In the genomic region with DNA sequence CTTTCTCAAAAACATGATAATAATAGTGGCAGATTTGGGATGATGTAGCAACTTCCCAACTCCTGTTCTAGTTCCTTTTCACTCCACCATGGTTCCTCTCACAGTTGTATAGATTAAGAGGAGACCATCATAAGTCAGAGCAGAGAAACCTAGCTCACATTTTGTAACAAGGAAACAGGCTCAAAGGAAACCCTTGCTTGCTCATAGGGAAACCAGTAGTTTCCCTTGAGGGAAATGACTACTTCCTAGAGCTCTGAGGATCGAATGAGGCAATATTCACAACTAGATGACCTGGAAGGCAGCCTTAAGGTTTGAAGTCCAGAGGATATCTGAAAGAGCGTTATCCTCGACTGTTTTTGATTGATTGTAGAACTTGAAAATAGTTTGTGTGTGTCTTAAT, we compare ENCODE assay signal across 32 cellular contexts.
"Had no signal": no experiment of that assay in that cellular context is flagged by ENCODE, and none has a peak within 500 bp of the region (broad histone marks: within the 10 kb centered on the region; RNA-seq: fewer than 3 reads in every experiment).

No MANE protein-coding gene starts in this region.

- ATAC-seq: activated CD4-positive, alpha-beta T cell treated with anti-CD3 and anti-CD28 coated beads for 36 hours; activated CD8-positive, alpha-beta memory T cell treated with anti-CD3 and anti-CD28 coated beads, Interleukin-2, amount 10 ng/mL, durations not matched to agents 7 days and 5 days; activated CD8-positive, alpha-beta T cell treated with anti-CD3 and anti-CD28 coated beads, Interleukin-2, amount 10 ng/mL, durations not matched to agents 7 days and 5 days; effector memory CD8-positive, alpha-beta T cell; esophagus mucosa; gastrocnemius medialis; heart left ventricle; T-helper 17 cell had no signal

- H3K27me3 ChIP-seq: brain microvascular endothelial cell, gastrocnemius medialis, heart left ventricle had no signal

- DNase-seq: activated CD4-positive, alpha-beta memory T cell treated with anti-CD3 and anti-CD28 coated beads for 36 hours; activated CD4-positive, alpha-beta T cell treated with anti-CD3 and anti-CD28 coated beads for 36 hours; activated CD4-positive, alpha-beta T cell treated with anti-CD3 and anti-CD28 coated beads, Interleukin-2, amount 10 ng/mL, durations not matched to agents 24 days and 14 days; activated CD4-positive, CD25-positive, alpha-beta regulatory T cell; activated CD4-positive, CD25-positive, alpha-beta regulatory T cell treated with anti-CD3 and anti-CD28 coated beads, Interleukin-2, amount 50 U/mL, for 72 hours; activated CD8-positive, alpha-beta memory T cell treated with anti-CD3 and anti-CD28 coated beads, Interleukin-2, amount 10 ng/mL, durations not matched to agents 7 days and 5 days; activated CD8-positive, alpha-beta memory T cell treated with anti-CD3 and anti-CD28 coated beads, Interleukin-2, amount 50 U/mL, for 4 hours; activated CD8-positive, alpha-beta T cell treated with anti-CD3 and anti-CD28 coated beads, Interleukin-2, amount 10 ng/mL, durations not matched to agents 7 days and 5 days; activated gamma-delta T cell; activated naive CD4-positive, alpha-beta T cell; activated naive CD4-positive, alpha-beta T cell treated with anti-CD3 and anti-CD28 coated beads, Interleukin-2, amount 10 ng/mL, durations not matched to agents 7 days and 5 days; activated T-cell treated with anti-CD3 and anti-CD28 coated beads, Interleukin-2, amount 50 U/mL, for 1 hour; activated T-cell treated with anti-CD3 and anti-CD28 coated beads, Interleukin-2, amount 50 U/mL, for 48 hours; amniotic stem cell; anterior cingulate cortex; brain microvascular endothelial cell; caudate nucleus; cortex of kidney; dermis blood vessel endothelial cell; effector CD4-positive, alpha-beta T cell; effector memory CD8-positive, alpha-beta T cell; foreskin fibroblast; gastrocnemius medialis; glutamatergic neuron; heart left ventricle; T-helper 1 cell; T-helper 17 cell; T1000 had no signal

- H3K4me1 ChIP-seq: gastrocnemius medialis, heart left ventricle had no signal

- H3K4me3 ChIP-seq: gastrocnemius medialis, heart left ventricle had no signal

- H3K9me3 ChIP-seq: gastrocnemius medialis, heart left ventricle had no signal

- H3K36me3 ChIP-seq: brain microvascular endothelial cell, gastrocnemius medialis, heart left ventricle had no signal

- FAIRE-seq: astrocyte, colon, endothelial cell of umbilical vein had no signal

- H3K27ac ChIP-seq: brain microvascular endothelial cell, gastrocnemius medialis, heart left ventricle had no signal
